20 cellular contexts compared by ENCODE assay signal in the genomic region with DNA sequence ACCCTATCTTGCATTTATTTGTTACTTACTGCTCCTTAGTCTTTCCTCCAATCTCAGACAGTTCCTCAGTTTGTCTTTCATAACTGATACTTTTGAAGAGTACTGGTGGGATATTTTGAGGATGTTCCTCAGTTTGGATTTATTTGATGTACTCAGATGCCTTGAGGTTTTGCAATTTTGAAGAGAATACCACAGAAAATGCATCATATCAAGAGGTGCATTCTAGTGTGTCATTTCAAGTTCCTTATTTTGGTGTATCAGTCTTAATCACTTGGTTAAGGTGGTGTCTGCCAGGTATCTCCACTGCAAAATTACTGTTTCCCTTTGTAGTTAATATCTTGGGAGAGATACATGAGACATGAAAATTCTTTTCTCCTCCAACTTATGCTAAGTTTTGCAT.
DNase-seq lines count a peak whose midpoint lies in the region; ATAC-seq, FAIRE-seq and TF ChIP-seq lines count a peak whose summit lies in the region.
"Had no signal": no experiment of that assay in that cellular context is flagged by ENCODE, and none has a peak within 500 bp of the region (broad histone marks: within the 10 kb centered on the region; RNA-seq: fewer than 3 reads in every experiment).

No MANE protein-coding gene starts in this region.

- peaks cover 25% of the 10 kb centered on the region for H3K4me1 ChIP-seq in Karpas-422 (ENCODE audit: low read length)
- H3K4me1 ChIP-seq in kidney (ENCODE audit: control insufficient read depth in 1 of 2, insufficient read depth in 1 of 2, low read depth in 1 of 2, low read length in 2 of 2), result no peaks in the 10 kb centered on the region
- H3K4me1 ChIP-seq in esophagus squamous epithelium, result no peaks in the 10 kb centered on the region
- H3K4me1 ChIP-seq: Peyer's patch, right lobe of liver, tibial nerve had no signal

- no peak for FAIRE-seq in kidney (lab: Jason Lieb, UNC)
- FAIRE-seq: HTR-8/SVneo had no signal

- H3K36me3 ChIP-seq in GM06990 (ENCODE audit: control insufficient read depth, insufficient read depth, low read length) (peaks cover 2% of the 10 kb centered on the region; the same call in 1 of the 2 replicates), Karpas-422 (ENCODE audit: insufficient read depth, low read length) (peaks cover 50% of the 10 kb centered on the region), kidney (ENCODE audit: control insufficient read depth in 1 of 2, insufficient read depth in 2 of 2, low read length in 2 of 2) (peaks cover 5 to 6% of the 10 kb centered on the region in 2 donors), esophagus squamous epithelium (peaks cover 0 to 61% (median 0%) of the 10 kb centered on the region in 3 donors)

- H3K9ac ChIP-seq in Karpas-422 (ENCODE audit: low read length), result no peak overlapping the region
- H3K9ac ChIP-seq in kidney (ENCODE audit: low read length in 2 of 2), result no peak overlapping the region

- intact Hi-C loops in kidney (cut with DNase I), result no loop called here
- intact Hi-C loops in esophagus squamous epithelium (cut with DNase I), result no loop called here

- TF ChIP-seq CTCF in GM06990 (IDR thresholded peaks at IDR 0.05; ENCODE audit: insufficient read depth, low read length, poor library complexity, severe bottlenecking) (no peak), kidney (IDR thresholded peaks at IDR 0.05; ENCODE audit: borderline replicate concordance, extremely low read depth, insufficient read depth) (no peak), esophagus squamous epithelium (IDR thresholded peaks at IDR 0.05) (no peak)

- peak; percentile 61 for ATAC-seq in GM19025 (IDR thresholded peaks at IDR 0.05; ENCODE audit: low read depth, unreplicated experiment)
- ATAC-seq in HG02852 (IDR thresholded peaks at IDR 0.05; ENCODE audit: unreplicated experiment), result peak; percentile 90
- no peak for ATAC-seq in GM18861 (IDR thresholded peaks at IDR 0.05; ENCODE audit: unreplicated experiment)
- ATAC-seq: activated CD8-positive, alpha-beta T cell treated with anti-CD3 and anti-CD28 coated beads, Interleukin-2, amount 10 ng/mL, durations not matched to agents 7 days and 5 days; esophagus mucosa; right lobe of liver had no signal

- H3K4me3 ChIP-seq in GM06990 (replicated peaks; ENCODE audit: low read depth, low read length) (no peak overlapping the region), Karpas-422 (ENCODE audit: low read length) (no peak overlapping the region), kidney (ENCODE audit: low read length in 2 of 2) (no peak overlapping the region), esophagus squamous epithelium (no peak overlapping the region)
- H3K4me3 ChIP-seq: MG63, Peyer's patch, right lobe of liver, tibial nerve had no signal

- H4K20me1 ChIP-seq in Karpas-422 (ENCODE audit: insufficient read depth, low read depth, low read length), result no peaks in the 10 kb centered on the region

- no peak overlapping the region for H2AFZ ChIP-seq in Karpas-422 (ENCODE audit: low read length)

- H3K27me3 ChIP-seq in GM06990 (replicated peaks; ENCODE audit: control insufficient read depth, insufficient read depth, low read length) (no peaks in the 10 kb centered on the region), Karpas-422 (ENCODE audit: low read length) (no peaks in the 10 kb centered on the region), esophagus squamous epithelium (no peaks in the 10 kb centered on the region)
- H3K27me3 ChIP-seq: MG63, neutrophil, Peyer's patch, right lobe of liver, tibial nerve had no signal

- no peaks in the 10 kb centered on the region for H3K9me2 ChIP-seq in Karpas-422 (replicated peaks; ENCODE audit: insufficient read depth, low read length)

- H3K9me3 ChIP-seq in Karpas-422 (ENCODE audit: low read length) (no peaks in the 10 kb centered on the region), kidney (ENCODE audit: control insufficient read depth in 1 of 2, low read length in 2 of 2) (no peaks in the 10 kb centered on the region), esophagus squamous epithelium (no peaks in the 10 kb centered on the region)
- H3K9me3 ChIP-seq: neutrophil, Peyer's patch, right lobe of liver, tibial nerve had no signal

- DNase-seq in GM06990 (ENCODE audit: extremely low read depth, insufficient read length) (peak; percentile 46), Karpas-422 (peak; percentile 53), AML-193 (lab: John Stamatoyannopoulos, UW) (no peak), kidney (no peak), esophagus squamous epithelium (lab: John Stamatoyannopoulos, UW) (no peak)
- DNase-seq: activated CD8-positive, alpha-beta T cell treated with anti-CD3 and anti-CD28 coated beads, Interleukin-2, amount 10 ng/mL, durations not matched to agents 7 days and 5 days; anterior cingulate cortex; MG63; midbrain; NCI-H69; Peyer's patch; right lobe of liver; stimulated activated CD4-positive, alpha-beta T cell treated with anti-CD3 and anti-CD28 coated beads, Interleukin-2, amount 100 ng/mL, for 24 hours had no signal

- H3K4me2 ChIP-seq in Karpas-422 (ENCODE audit: low read depth, low read length, poor library complexity, severe bottlenecking), result no peak overlapping the region

- H3K27ac ChIP-seq in Karpas-422 (ENCODE audit: low read length) (peak overlapping the region; percentile 39), kidney (ENCODE audit: low read depth in 2 of 2, low read length in 2 of 2) (no peak overlapping the region), esophagus squamous epithelium (no peak overlapping the region)
- H3K27ac ChIP-seq: neutrophil, Peyer's patch, right lobe of liver, tibial nerve had no signal

- peaks cover 12% of the 10 kb centered on the region for H3K79me2 ChIP-seq in Karpas-422 (ENCODE audit: low read length)

- no peak for TF ChIP-seq POLR2A in esophagus squamous epithelium (IDR thresholded peaks at IDR 0.05)

Comparison
In these comparisons a context has a peak if more than half of its experiments do, and no peak if none do; other contexts are left out.
1. DNase-seq: peak in GM06990 (single experiment) and Karpas-422 (single experiment); none in AML-193 (0 of 2), kidney (single experiment) and esophagus squamous epithelium (single experiment).